25 cellular contexts compared by ENCODE assay signal in the genomic region with DNA sequence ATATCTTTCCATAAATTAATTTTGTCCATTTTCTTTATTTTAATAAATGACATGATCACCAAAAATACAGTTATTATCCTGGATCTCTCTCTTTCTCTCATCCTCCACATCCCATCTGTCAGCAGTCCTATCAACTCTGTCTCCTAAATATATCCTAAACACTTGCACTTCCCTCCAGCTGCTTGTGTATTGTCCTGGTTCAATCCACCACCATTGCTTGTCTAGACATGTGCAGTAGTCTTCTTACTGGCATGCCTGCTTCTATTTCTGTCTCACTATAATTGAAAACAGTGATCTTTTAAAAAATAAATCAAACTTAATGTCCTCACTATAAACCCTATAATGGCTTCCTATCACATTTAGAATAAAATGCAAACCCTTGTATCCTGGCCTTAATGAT.
"Had no signal": no experiment of that assay in that cellular context is flagged by ENCODE, and none has a peak within 500 bp of the region (broad histone marks: within the 10 kb centered on the region; RNA-seq: fewer than 3 reads in every experiment).

No MANE protein-coding gene starts in this region.

- H3K4me3 Mint-ChIP-seq: activated CD4-positive, alpha-beta memory T cell treated with anti-CD3 and anti-CD28 coated beads, Interleukin-2, amount 10 ng/mL, durations not matched to agents 7 days and 5 days; activated naive CD4-positive, alpha-beta T cell treated with anti-CD3 and anti-CD28 coated beads for 36 hours; activated naive CD8-positive, alpha-beta T cell treated with anti-CD3 and anti-CD28 coated beads, Interleukin-2, amount 50 U/mL, for 24 hours; activated T-cell treated with anti-CD3 and anti-CD28 coated beads, Interleukin-2, amount 50 U/mL, for 24 hours; immature natural killer cell; memory B cell; naive thymus-derived CD4-positive, alpha-beta T cell; stimulated activated naive CD8-positive, alpha-beta T cell treated with anti-CD3 and anti-CD28 coated beads, Interleukin-15, Interleukin-2, amounts not matched to agents 100 ng/mL and 50 ng/mL, for 24 hours had no signal

- H3K4me3 ChIP-seq: heart right ventricle, ovary, psoas muscle, skin epidermis, tibial nerve, uterus had no signal

- H3K4me1 ChIP-seq: heart right ventricle, psoas muscle, tibial nerve, uterus had no signal

- H3K36me3 ChIP-seq: brain microvascular endothelial cell, heart right ventricle, ovary, tibial nerve, uterus had no signal

- H3K9me3 Mint-ChIP-seq: activated naive CD4-positive, alpha-beta T cell treated with anti-CD3 and anti-CD28 coated beads for 36 hours; activated T-cell treated with anti-CD3 and anti-CD28 coated beads, Interleukin-2, amount 50 U/mL, for 24 hours; stimulated activated naive CD8-positive, alpha-beta T cell treated with anti-CD3 and anti-CD28 coated beads, Interleukin-15, Interleukin-2, amounts not matched to agents 100 ng/mL and 50 ng/mL, for 24 hours had no signal

- H3K27ac ChIP-seq: brain microvascular endothelial cell, heart right ventricle, ovary, psoas muscle, skin epidermis, tibial nerve, uterus had no signal

- ATAC-seq: activated naive CD8-positive, alpha-beta T cell treated with anti-CD3 and anti-CD28 coated beads, Interleukin-2, amount 50 U/mL, for 24 hours; esophagus mucosa; heart right ventricle; left ventricle myocardium superior; naive thymus-derived CD4-positive, alpha-beta T cell; psoas muscle; right cardiac atrium had no signal

- H3K27me3 Mint-ChIP-seq: activated CD4-positive, alpha-beta memory T cell treated with anti-CD3 and anti-CD28 coated beads, Interleukin-2, amount 10 ng/mL, durations not matched to agents 7 days and 5 days; activated naive CD8-positive, alpha-beta T cell treated with anti-CD3 and anti-CD28 coated beads, Interleukin-2, amount 50 U/mL, for 24 hours; activated T-cell treated with anti-CD3 and anti-CD28 coated beads, Interleukin-2, amount 50 U/mL, for 24 hours; naive thymus-derived CD4-positive, alpha-beta T cell; stimulated activated naive CD8-positive, alpha-beta T cell treated with anti-CD3 and anti-CD28 coated beads, Interleukin-15, Interleukin-2, amounts not matched to agents 100 ng/mL and 50 ng/mL, for 24 hours had no signal

- H3K9me3 ChIP-seq: heart right ventricle, ovary, psoas muscle, tibial nerve, uterus had no signal

- DNase-seq: activated CD4-positive, alpha-beta memory T cell treated with anti-CD3 and anti-CD28 coated beads, Interleukin-2, amount 10 ng/mL, durations not matched to agents 7 days and 5 days; activated CD4-positive, alpha-beta T cell treated with anti-CD3 and anti-CD28 coated beads for 48 hours; activated CD4-positive, CD25-positive, alpha-beta regulatory T cell; activated naive CD4-positive, alpha-beta T cell treated with anti-CD3 and anti-CD28 coated beads for 36 hours; activated naive CD8-positive, alpha-beta T cell treated with anti-CD3 and anti-CD28 coated beads, Interleukin-2, amount 50 U/mL, for 24 hours; activated T-cell treated with anti-CD3 and anti-CD28 coated beads, Interleukin-2, amount 50 U/mL, for 24 hours; aorta; brain microvascular endothelial cell; cortex of kidney; heart right ventricle; immature natural killer cell; left ventricle myocardium superior; naive thymus-derived CD4-positive, alpha-beta T cell; ovary; psoas muscle; right cardiac atrium; stimulated activated CD4-positive, alpha-beta T cell treated with anti-CD3 and anti-CD28 coated beads, Interleukin-15, amount 100 ng/mL, for 24 hours; stimulated activated CD4-positive, alpha-beta T cell treated with anti-CD3 and anti-CD28 coated beads, Interleukin-2, amount 100 ng/mL, for 48 hours; T1000; uterus had no signal

- H3K27me3 ChIP-seq: brain microvascular endothelial cell, ovary, tibial nerve, uterus had no signal

- H3K27ac Mint-ChIP-seq: activated CD4-positive, alpha-beta memory T cell treated with anti-CD3 and anti-CD28 coated beads, Interleukin-2, amount 10 ng/mL, durations not matched to agents 7 days and 5 days; activated naive CD4-positive, alpha-beta T cell treated with anti-CD3 and anti-CD28 coated beads for 36 hours; activated naive CD8-positive, alpha-beta T cell treated with anti-CD3 and anti-CD28 coated beads, Interleukin-2, amount 50 U/mL, for 24 hours; activated T-cell treated with anti-CD3 and anti-CD28 coated beads, Interleukin-2, amount 50 U/mL, for 24 hours; immature natural killer cell; memory B cell; naive thymus-derived CD4-positive, alpha-beta T cell; stimulated activated naive CD8-positive, alpha-beta T cell treated with anti-CD3 and anti-CD28 coated beads, Interleukin-15, Interleukin-2, amounts not matched to agents 100 ng/mL and 50 ng/mL, for 24 hours had no signal

- H3K4me1 Mint-ChIP-seq: activated CD4-positive, alpha-beta memory T cell treated with anti-CD3 and anti-CD28 coated beads, Interleukin-2, amount 10 ng/mL, durations not matched to agents 7 days and 5 days; activated naive CD8-positive, alpha-beta T cell treated with anti-CD3 and anti-CD28 coated beads, Interleukin-2, amount 50 U/mL, for 24 hours; immature natural killer cell; memory B cell; naive thymus-derived CD4-positive, alpha-beta T cell had no signal

- H3K36me3 Mint-ChIP-seq: immature natural killer cell; memory B cell; naive thymus-derived CD4-positive, alpha-beta T cell had no signal
